20 cellular contexts compared by ENCODE assay signal in genomic region chr12:132214906-132215643, GRCh38.
DNase-seq lines count a peak whose midpoint lies in the region; ATAC-seq and TF ChIP-seq lines count a peak whose summit lies in the region.
"Had no signal": no experiment of that assay in that cellular context is flagged by ENCODE, and none has a peak within 500 bp of the region (broad histone marks: within the 10 kb centered on the region; RNA-seq: fewer than 3 reads in every experiment).

No MANE protein-coding gene starts in this region.

- H2AFZ ChIP-seq in H9 (ENCODE audit: low read length) (no peak overlapping the region), neuronal stem cell (ENCODE audit: low read length) (no peak overlapping the region)
- H2AFZ ChIP-seq: GM23248 had no signal

- no peak overlapping the region for H3T11ph ChIP-seq in H9 (ENCODE audit: low read length)

- H3K14ac ChIP-seq in H9 (ENCODE audit: insufficient read depth, low read length) (no peak overlapping the region), neuronal stem cell (ENCODE audit: low read length) (peak overlapping the region; percentile 94)

- H3K4me3 Mint-ChIP-seq in H9 (no peak overlapping the region), WTC11 (no peak overlapping the region)
- H3K4me3 Mint-ChIP-seq in activated CD4-positive, alpha-beta T cell treated with anti-CD3 and anti-CD28 coated beads, Interleukin-2, amount 10 ng/mL, durations not matched to agents 24 days and 14 days: no peak overlapping the region

- H3K4me3 ChIP-seq in right atrium auricular region (no peak overlapping the region), neuronal stem cell (ENCODE audit: low read length in 2 of 2) (no peak overlapping the region)
- no peak overlapping the region for H3K4me3 ChIP-seq in effector memory CD4-positive, alpha-beta T cell (ENCODE audit: insufficient read depth, low read depth, low read length, poor library complexity, severe bottlenecking)
- H3K4me3 ChIP-seq: GM23248, SJSA1 had no signal

- H3K4me1 ChIP-seq in right atrium auricular region (no peaks in the 10 kb centered on the region), H9 (ENCODE audit: insufficient read depth, low read length) (no peaks in the 10 kb centered on the region; the same call in 1 of the 2 replicates), neuronal stem cell (ENCODE audit: control insufficient read depth in 2 of 2, insufficient read depth in 1 of 2, low read depth in 1 of 2, low read length in 2 of 2) (no peaks in the 10 kb centered on the region)
- H3K4me1 ChIP-seq in effector memory CD4-positive, alpha-beta T cell (ENCODE audit: control insufficient read depth, insufficient read depth, low read length, poor library complexity, severe bottlenecking): no peaks in the 10 kb centered on the region
- H3K4me1 ChIP-seq: BE2C, SJSA1 had no signal

- H4K8ac ChIP-seq in H9 (replicated peaks; ENCODE audit: insufficient read length, low read depth, low read length) (no peak overlapping the region), neuronal stem cell (ENCODE audit: low read depth, low read length) (peak overlapping the region; percentile 17)

- H2BK20ac ChIP-seq in H9 (ENCODE audit: low read depth, low read length, poor library complexity, severe bottlenecking): no peak overlapping the region

- H3K9me3 Mint-ChIP-seq in H9 (peaks cover 2 to 5% of the 10 kb centered on the region in 2 experiments), WTC11 (peaks cover 2% of the 10 kb centered on the region)
- H3K9me3 Mint-ChIP-seq in activated CD4-positive, alpha-beta T cell treated with anti-CD3 and anti-CD28 coated beads, Interleukin-2, amount 10 ng/mL, durations not matched to agents 24 days and 14 days: peaks cover 10% of the 10 kb centered on the region

- no CpG with 5 or more reads among the region's 40 CpGs for WGBS in H9 (ENCODE audit: extremely low coverage, insufficient read length, low lambda C conversion rate)
- no CpG with 5 or more reads among the region's 40 CpGs for WGBS in neuronal stem cell (ENCODE audit: extremely low coverage in 2 of 2, insufficient read length in 2 of 2, insufficient replicate concordance in 1 of 2), 2 donors

- H2AK5ac ChIP-seq in H9 (ENCODE audit: insufficient read length, low read length) (no peak overlapping the region), neuronal stem cell (ENCODE audit: low read depth, low read length) (peak overlapping the region; percentile 81)

- H3K79me1 ChIP-seq in H9 (ENCODE audit: insufficient read depth, low read depth, low read length, poor library complexity, severe bottlenecking): no peaks in the 10 kb centered on the region
- H3K79me1 ChIP-seq in neuronal stem cell (ENCODE audit: low read depth, low read length): no peaks in the 10 kb centered on the region

- H3K27me3 ChIP-seq in right atrium auricular region: no peaks in the 10 kb centered on the region
- H3K27me3 ChIP-seq in H9 (ENCODE audit: insufficient read depth, low read length): peaks cover 6% of the 10 kb centered on the region; the same call in 1 of the 2 replicates
- peaks cover 0 to 21% (median 10%) of the 10 kb centered on the region in 3 experiments for H3K27me3 ChIP-seq in neuronal stem cell (ENCODE audit: control insufficient read depth in 3 of 3, insufficient read depth in 3 of 3, low read depth in 1 of 3, low read length in 3 of 3)
- peaks cover 7% of the 10 kb centered on the region for H3K27me3 ChIP-seq in effector memory CD4-positive, alpha-beta T cell (replicated peaks; ENCODE audit: control insufficient read depth, insufficient read depth, low read length, poor library complexity, severe bottlenecking)
- H3K27me3 ChIP-seq: SJSA1 had no signal

- CTCF ChIA-PET in WTC11 (lab: Charles Lee): interaction anchor here (1.1 kb wide), 1 partner anchor 52 kb away, joined by 4 read pairs; no protein-coding TSS in a partner anchor

- no peak overlapping the region for H3K27ac Mint-ChIP-seq in H9
- no peak overlapping the region for H3K27ac Mint-ChIP-seq in WTC11
- no peak overlapping the region for H3K27ac Mint-ChIP-seq in activated CD4-positive, alpha-beta T cell treated with anti-CD3 and anti-CD28 coated beads, Interleukin-2, amount 10 ng/mL, durations not matched to agents 24 days and 14 days

- H3K4me1 Mint-ChIP-seq in H9: peaks cover 0 to 2% of the 10 kb centered on the region in 2 experiments; a peak in 1 of 4 replicates
- no peaks in the 10 kb centered on the region for H3K4me1 Mint-ChIP-seq in WTC11
- no peaks in the 10 kb centered on the region for H3K4me1 Mint-ChIP-seq in activated CD4-positive, alpha-beta T cell treated with anti-CD3 and anti-CD28 coated beads, Interleukin-2, amount 10 ng/mL, durations not matched to agents 24 days and 14 days

- H3K4me2 ChIP-seq in H9 (ENCODE audit: insufficient read depth, insufficient read length, low read length): no peak overlapping the region
- no peak overlapping the region for H3K4me2 ChIP-seq in neuronal stem cell (ENCODE audit: insufficient read depth, low read length, poor library complexity, severe bottlenecking)

- H3K36me3 Mint-ChIP-seq in H9 (ENCODE audit: insufficient read depth in 1 of 3, low read depth in 3 of 3) (no peaks in the 10 kb centered on the region), WTC11 (no peaks in the 10 kb centered on the region)
- H3K36me3 Mint-ChIP-seq in activated CD4-positive, alpha-beta T cell treated with anti-CD3 and anti-CD28 coated beads, Interleukin-2, amount 10 ng/mL, durations not matched to agents 24 days and 14 days (ENCODE audit: low read depth): no peaks in the 10 kb centered on the region
- H3K36me3 Mint-ChIP-seq: CD4-positive, alpha-beta memory T cell had no signal

- H3K9me3 ChIP-seq in right atrium auricular region (no peaks in the 10 kb centered on the region), H9 (ENCODE audit: control insufficient read depth, low read depth, low read length) (no peaks in the 10 kb centered on the region), neuronal stem cell (replicated peaks in 1 of 2; ENCODE audit: control insufficient read depth in 2 of 2, insufficient read depth in 1 of 2, low read depth in 1 of 2, low read length in 2 of 2) (peaks cover 0 to 1% of the 10 kb centered on the region in 2 donors)
- no peaks in the 10 kb centered on the region for H3K9me3 ChIP-seq in effector memory CD4-positive, alpha-beta T cell (ENCODE audit: control insufficient read depth, low read length)
- H3K9me3 ChIP-seq: BE2C, SJSA1 had no signal

- H3K18ac ChIP-seq in H9 (ENCODE audit: insufficient read length, low read depth, low read length) (no peak overlapping the region), neuronal stem cell (ENCODE audit: low read length) (peak overlapping the region; percentile 87)

- H4K91ac ChIP-seq in H9 (ENCODE audit: insufficient read length, low read depth, low read length) (no peak overlapping the region), neuronal stem cell (ENCODE audit: low read depth, low read length, poor library complexity) (no peak overlapping the region)

- no peaks in the 10 kb centered on the region for H3K79me2 ChIP-seq in H9 (ENCODE audit: insufficient read depth, low read length)

- POLR2A ChIA-PET in WTC11 (lab: Charles Lee): no interaction called here

- H3K23ac ChIP-seq in H9 (ENCODE audit: insufficient read length, low read depth, low read length) (no peak overlapping the region), neuronal stem cell (ENCODE audit: low read depth, low read length, poor library complexity) (peak overlapping the region; percentile 68)

- DNase-seq in Right ventricle myocardium inferior (ENCODE audit: missing footprints): peak; percentile 53
- DNase-seq in right atrium auricular region (ENCODE audit: low spot score): no peak
- no peak for DNase-seq in H9
- DNase-seq in WTC11 (ENCODE audit: low spot score): peak; percentile 43
- DNase-seq in neuronal stem cell (ENCODE audit: low spot score): no peak
- no peak for DNase-seq in NCI-H1105 (lab: John Stamatoyannopoulos, UW)
- no peak for DNase-seq in effector memory CD4-positive, alpha-beta T cell
- DNase-seq in activated CD4-positive, alpha-beta T cell treated with anti-CD3 and anti-CD28 coated beads, Interleukin-2, amount 10 ng/mL, durations not matched to agents 24 days and 14 days: no peak
- DNase-seq: BE2C; Calu3; CD4-positive, alpha-beta memory T cell; DMS79; GM23248; KBM-7; NCI-H1092; NCI-H1694 treated with DMSO at 0.1 percent for 48 hours; NCI-H2107; NCI-H526 treated with DMSO at 0.1 percent for 48 hours; NK-92 treated with Interleukin-12 subunit alpha and Interleukin-12 subunit beta, amount 100 ng/mL, for 24 hours had no signal

- H3K27ac ChIP-seq in right atrium auricular region (no peak overlapping the region), H9 (ENCODE audit: insufficient read length, low read depth, low read length) (no peak overlapping the region), neuronal stem cell (replicated peaks; ENCODE audit: low read length) (no peak overlapping the region)
- H3K27ac ChIP-seq in effector memory CD4-positive, alpha-beta T cell (ENCODE audit: insufficient read depth, low read length, poor library complexity, severe bottlenecking): no peak overlapping the region
- H3K27ac ChIP-seq: GM23248, SJSA1 had no signal

- H2BK5ac ChIP-seq in H9 (ENCODE audit: insufficient read length, low read length) (no peak overlapping the region), neuronal stem cell (ENCODE audit: low read length) (no peak overlapping the region)

- no peaks in the 10 kb centered on the region for H3K23me2 ChIP-seq in H9 (ENCODE audit: insufficient read length, low read depth, low read length, poor library complexity, severe bottlenecking)

- H3K36me3 ChIP-seq in right atrium auricular region: no peaks in the 10 kb centered on the region
- H3K36me3 ChIP-seq in neuronal stem cell (replicated peaks in 1 of 2; ENCODE audit: control insufficient read depth in 2 of 2, insufficient read depth in 2 of 2, low read length in 2 of 2): no peaks in the 10 kb centered on the region
- H3K36me3 ChIP-seq in effector memory CD4-positive, alpha-beta T cell (ENCODE audit: control insufficient read depth, insufficient read depth, low read length): no peaks in the 10 kb centered on the region
- H3K36me3 ChIP-seq: BE2C, SJSA1 had no signal

- ATAC-seq in Right ventricle myocardium inferior: no peak
- peak; percentile 33; the same call in 1 of the 2 replicates for ATAC-seq in WTC11

- H3K9ac ChIP-seq in H9 (ENCODE audit: extremely low read depth, insufficient read length, low read length) (no peak overlapping the region), neuronal stem cell (ENCODE audit: low read depth, low read length, poor library complexity) (no peak overlapping the region)
- H3K9ac ChIP-seq: GM23248 had no signal

- H3K4ac ChIP-seq in H9 (ENCODE audit: low read depth, low read length) (no peak overlapping the region), neuronal stem cell (ENCODE audit: low read length) (no peak overlapping the region)

- H4K20me1 ChIP-seq in H9 (ENCODE audit: control insufficient read depth, insufficient read depth, insufficient read length): no peaks in the 10 kb centered on the region

- TF ChIP-seq CTCF in right atrium auricular region (IDR thresholded peaks at IDR 0.05) (no peak), H9 (conservative IDR thresholded peaks at IDR 0.05) (peak; percentile 39; the same call in 2 of the 3 replicates), WTC11 (IDR thresholded peaks at IDR 0.05) (no peak)

- no peak overlapping the region for H3K56ac ChIP-seq in H9 (ENCODE audit: insufficient read length, low read depth, low read length)

- H2BK120ac ChIP-seq in H9 (ENCODE audit: low read depth, low read length, poor library complexity, severe bottlenecking) (no peak overlapping the region), neuronal stem cell (ENCODE audit: low read depth, low read length) (no peak overlapping the region)

- H3K27me3 Mint-ChIP-seq in H9 (ENCODE audit: low read depth): peaks cover 85% of the 10 kb centered on the region
- H3K27me3 Mint-ChIP-seq in WTC11 (ENCODE audit: low read depth): peaks cover 67% of the 10 kb centered on the region
- H3K27me3 Mint-ChIP-seq in activated CD4-positive, alpha-beta T cell treated with anti-CD3 and anti-CD28 coated beads, Interleukin-2, amount 10 ng/mL, durations not matched to agents 24 days and 14 days: peaks cover 2% of the 10 kb centered on the region

- H4K5ac ChIP-seq in H9 (ENCODE audit: insufficient read length, low read depth, low read length): no peak overlapping the region

- no peak overlapping the region for H2BK12ac ChIP-seq in H9 (ENCODE audit: insufficient read length, low read depth, low read length)
- no peak overlapping the region for H2BK12ac ChIP-seq in neuronal stem cell (ENCODE audit: low read length)

- H2BK15ac ChIP-seq in H9 (ENCODE audit: low read depth, low read length): no peak overlapping the region
- H2BK15ac ChIP-seq in neuronal stem cell (ENCODE audit: low read length): no peak overlapping the region

- intact Hi-C loops in Right ventricle myocardium inferior (cut with DNase I): no loop called here
- intact Hi-C loops in activated CD4-positive, alpha-beta T cell treated with anti-CD3 and anti-CD28 coated beads, Interleukin-2, amount 10 ng/mL, durations not matched to agents 24 days and 14 days (cut with micrococcal nuclease): no loop called here

Comparison
In these comparisons a context has a peak if more than half of its experiments do, and no peak if none do; other contexts are left out.
1. DNase-seq: peak in Right ventricle myocardium inferior (single experiment) and WTC11 (single experiment); none in right atrium auricular region (single experiment), H9 (single experiment), neuronal stem cell (single experiment), NCI-H1105 (single experiment), effector memory CD4-positive, alpha-beta T cell (0 of 3) and activated CD4-positive, alpha-beta T cell treated with anti-CD3 and anti-CD28 coated beads, Interleukin-2, amount 10 ng/mL, durations not matched to agents 24 days and 14 days (single experiment).